12 cellular contexts compared by ENCODE assay signal in genomic region chr14:36315159-36315853, GRCh38. TPM values are rescaled to one million over a fixed set of nuclear protein-coding genes. Genes with fewer than 3 reads are reported as not detected.
A peak's percentile ranks its signal among the peaks of the same experiment; 100 is the strongest.
DNase-seq lines count a peak whose midpoint lies in the region; ATAC-seq and TF ChIP-seq lines count a peak whose summit lies in the region.
"Had no signal": no experiment of that assay in that cellular context is flagged by ENCODE, and none has a peak within 500 bp of the region (broad histone marks: within the 10 kb centered on the region; RNA-seq: fewer than 3 reads in every experiment).

No MANE protein-coding gene starts in this region.

- peaks cover 43% of the 10 kb centered on the region for H3K4me1 Mint-ChIP-seq in activated CD8-positive, alpha-beta T cell treated with anti-CD3 and anti-CD28 coated beads for 36 hours (ENCODE audit: low read depth)
- H3K4me1 Mint-ChIP-seq in activated CD8-positive, alpha-beta T cell treated with anti-CD3 and anti-CD28 coated beads, Interleukin-2, amount 10 ng/mL, durations not matched to agents 7 days and 5 days (ENCODE audit: low read depth), result peaks cover 26% of the 10 kb centered on the region
- peaks cover 26% of the 10 kb centered on the region for H3K4me1 Mint-ChIP-seq in stimulated activated memory B cell treated with anti-CD40 and anti-IgM and Interleukin-4, amounts not matched to agents 10 μg/mL and 1 μg/mL and 100 μg/mL, for 72 hours

- TF ChIP-seq CTCF in activated CD8-positive, alpha-beta T cell treated with anti-CD3 and anti-CD28 coated beads for 36 hours (IDR thresholded peaks at IDR 0.05), result no peak
- TF ChIP-seq CTCF in ascending aorta (IDR thresholded peaks at IDR 0.05), result no peak
- no peak for TF ChIP-seq CTCF in adrenal gland (IDR thresholded peaks at IDR 0.05)

- no peak overlapping the region for H3K27ac ChIP-seq in ascending aorta
- H3K27ac ChIP-seq in adrenal gland, result no peak overlapping the region
- H3K27ac ChIP-seq: cardiac muscle cell, SJSA1 had no signal

- no peaks in the 10 kb centered on the region for H3K9me3 Mint-ChIP-seq in activated CD8-positive, alpha-beta T cell treated with anti-CD3 and anti-CD28 coated beads for 36 hours
- no peaks in the 10 kb centered on the region for H3K9me3 Mint-ChIP-seq in activated CD8-positive, alpha-beta T cell treated with anti-CD3 and anti-CD28 coated beads, Interleukin-2, amount 10 ng/mL, durations not matched to agents 7 days and 5 days (ENCODE audit: insufficient read depth)
- H3K9me3 Mint-ChIP-seq in stimulated activated memory B cell treated with anti-CD40 and anti-IgM and Interleukin-4, amounts not matched to agents 10 μg/mL and 1 μg/mL and 100 μg/mL, for 72 hours, result no peaks in the 10 kb centered on the region

- peak overlapping the region; percentile 96 for H3K27ac Mint-ChIP-seq in activated CD8-positive, alpha-beta T cell treated with anti-CD3 and anti-CD28 coated beads for 36 hours
- H3K27ac Mint-ChIP-seq in activated CD8-positive, alpha-beta T cell treated with anti-CD3 and anti-CD28 coated beads, Interleukin-2, amount 10 ng/mL, durations not matched to agents 7 days and 5 days, result no peak overlapping the region
- H3K27ac Mint-ChIP-seq in stimulated activated memory B cell treated with anti-CD40 and anti-IgM and Interleukin-4, amounts not matched to agents 10 μg/mL and 1 μg/mL and 100 μg/mL, for 72 hours, result no peak overlapping the region
- H3K27ac Mint-ChIP-seq: B cell had no signal

- ATAC-seq in activated CD8-positive, alpha-beta T cell treated with anti-CD3 and anti-CD28 coated beads for 36 hours, result peak; percentile 85
- no peak for ATAC-seq in activated CD8-positive, alpha-beta T cell treated with anti-CD3 and anti-CD28 coated beads, Interleukin-2, amount 10 ng/mL, durations not matched to agents 7 days and 5 days
- peak; percentile 54 for ATAC-seq in HG02973 (IDR thresholded peaks at IDR 0.05; ENCODE audit: unreplicated experiment)
- ATAC-seq in activated CD4-positive, CD25-positive, alpha-beta regulatory T cell treated with anti-CD3 and anti-CD28 coated beads, Interleukin-2, amount 50 U/mL, for 24 hours, result peak; percentile 78 to 87
- peak; percentile 63 for ATAC-seq in stimulated activated memory B cell treated with anti-CD40 and anti-IgM and Interleukin-4, amounts not matched to agents 10 μg/mL and 1 μg/mL and 100 μg/mL, for 72 hours

- H3K4me3 Mint-ChIP-seq in activated CD8-positive, alpha-beta T cell treated with anti-CD3 and anti-CD28 coated beads for 36 hours, result peak overlapping the region; percentile 33
- H3K4me3 Mint-ChIP-seq in activated CD8-positive, alpha-beta T cell treated with anti-CD3 and anti-CD28 coated beads, Interleukin-2, amount 10 ng/mL, durations not matched to agents 7 days and 5 days, result no peak overlapping the region
- no peak overlapping the region for H3K4me3 Mint-ChIP-seq in stimulated activated memory B cell treated with anti-CD40 and anti-IgM and Interleukin-4, amounts not matched to agents 10 μg/mL and 1 μg/mL and 100 μg/mL, for 72 hours
- H3K4me3 Mint-ChIP-seq: B cell had no signal

- H3K36me3 ChIP-seq in ascending aorta, result peaks cover 13 to 16% of the 10 kb centered on the region in 2 donors
- peaks cover 0 to 14% of the 10 kb centered on the region in 2 donors for H3K36me3 ChIP-seq in adrenal gland (replicated peaks in 1 of 2)

- intact Hi-C loops in activated CD8-positive, alpha-beta T cell treated with anti-CD3 and anti-CD28 coated beads for 36 hours (cut with micrococcal nuclease), result loop anchor here (5.0 kb wide), 2 partner anchors 43 to 57 kb away; no protein-coding TSS in a partner anchor
- intact Hi-C loops in ascending aorta (cut with DNase I), result no loop called here
- intact Hi-C loops in adrenal gland (cut with DNase I), result no loop called here

- H3K4me1 ChIP-seq in ascending aorta (peaks cover 0 to 7% of the 10 kb centered on the region in 2 donors), adrenal gland (replicated peaks in 1 of 2) (peaks cover 11 to 44% of the 10 kb centered on the region in 2 donors)
- H3K4me1 ChIP-seq: SJSA1 had no signal

- peaks cover 31% of the 10 kb centered on the region for H3K36me3 Mint-ChIP-seq in activated CD8-positive, alpha-beta T cell treated with anti-CD3 and anti-CD28 coated beads for 36 hours (ENCODE audit: low read depth)
- peaks cover 28% of the 10 kb centered on the region for H3K36me3 Mint-ChIP-seq in activated CD8-positive, alpha-beta T cell treated with anti-CD3 and anti-CD28 coated beads, Interleukin-2, amount 10 ng/mL, durations not matched to agents 7 days and 5 days (ENCODE audit: low read depth)
- H3K36me3 Mint-ChIP-seq in stimulated activated memory B cell treated with anti-CD40 and anti-IgM and Interleukin-4, amounts not matched to agents 10 μg/mL and 1 μg/mL and 100 μg/mL, for 72 hours, result peaks cover 33% of the 10 kb centered on the region

- CTCF ChIA-PET in activated CD8-positive, alpha-beta T cell treated with anti-CD3 and anti-CD28 coated beads for 36 hours (lab: Charles Lee), result interaction anchor here (0.9 to 1.1 kb wide), 3 partner anchors 13 to 1110 kb away, joined by 3 read pairs; no protein-coding TSS in a partner anchor
- CTCF ChIA-PET in activated CD8-positive, alpha-beta T cell treated with anti-CD3 and anti-CD28 coated beads, Interleukin-2, amount 10 ng/mL, durations not matched to agents 7 days and 5 days (lab: Charles Lee), result interaction anchor here (1.4 kb wide), 1 partner anchor 10 kb away, joined by 4 read pairs; no protein-coding TSS in a partner anchor

- DNase-seq in activated CD8-positive, alpha-beta T cell treated with anti-CD3 and anti-CD28 coated beads for 36 hours, result peak; percentile 83
- DNase-seq in activated CD8-positive, alpha-beta T cell treated with anti-CD3 and anti-CD28 coated beads, Interleukin-2, amount 10 ng/mL, durations not matched to agents 7 days and 5 days, result no peak
- DNase-seq in ascending aorta (ENCODE audit: low spot score in 2 of 2) (no peak), NCI-H1930 (lab: John Stamatoyannopoulos, UW) (no peak), adrenal gland (no peak)
- DNase-seq: islet precursor cell had no signal

- WGBS in adrenal gland, 4 donors, result 76 to 84% (median 79%) methylated on average over 3 of the region's 3 CpGs

- POLR2A ChIA-PET in activated CD8-positive, alpha-beta T cell treated with anti-CD3 and anti-CD28 coated beads for 36 hours (lab: Charles Lee), result no interaction called here
- POLR2A ChIA-PET in activated CD8-positive, alpha-beta T cell treated with anti-CD3 and anti-CD28 coated beads, Interleukin-2, amount 10 ng/mL, durations not matched to agents 7 days and 5 days (lab: Charles Lee), result no interaction called here

- H3K27me3 ChIP-seq in ascending aorta (no peaks in the 10 kb centered on the region), adrenal gland (no peaks in the 10 kb centered on the region)
- H3K27me3 ChIP-seq: cardiac muscle cell, SJSA1 had no signal

- H3K9me3 ChIP-seq in ascending aorta, result no peaks in the 10 kb centered on the region
- no peaks in the 10 kb centered on the region for H3K9me3 ChIP-seq in adrenal gland (replicated peaks in 1 of 3)
- H3K9me3 ChIP-seq: SJSA1 had no signal

- no peak overlapping the region for H3K4me3 ChIP-seq in ascending aorta
- H3K4me3 ChIP-seq in adrenal gland, result no peak overlapping the region
- H3K4me3 ChIP-seq: cardiac muscle cell, SJSA1 had no signal

- no peaks in the 10 kb centered on the region for H3K27me3 Mint-ChIP-seq in activated CD8-positive, alpha-beta T cell treated with anti-CD3 and anti-CD28 coated beads for 36 hours
- H3K27me3 Mint-ChIP-seq in activated CD8-positive, alpha-beta T cell treated with anti-CD3 and anti-CD28 coated beads, Interleukin-2, amount 10 ng/mL, durations not matched to agents 7 days and 5 days (ENCODE audit: low read depth), result no peaks in the 10 kb centered on the region
- H3K27me3 Mint-ChIP-seq in stimulated activated memory B cell treated with anti-CD40 and anti-IgM and Interleukin-4, amounts not matched to agents 10 μg/mL and 1 μg/mL and 100 μg/mL, for 72 hours, result no peaks in the 10 kb centered on the region
- H3K27me3 Mint-ChIP-seq: B cell had no signal

- TF ChIP-seq POLR2A in adrenal gland (IDR thresholded peaks at IDR 0.05), result no peak

RNA-seq across cellular contexts. Expression of gene MBIP, which starts 5.1 kb away (rescaled TPM):
- total RNA-seq in activated CD8-positive, alpha-beta T cell treated with anti-CD3 and anti-CD28 coated beads for 36 hours, result 10 to 100 TPM; 29.4 to 31.0 TPM
- 10 to 100 TPM; 18.3 to 23.0 TPM for total RNA-seq in activated CD8-positive, alpha-beta T cell treated with anti-CD3 and anti-CD28 coated beads, Interleukin-2, amount 10 ng/mL, durations not matched to agents 7 days and 5 days
- total RNA-seq in ascending aorta, result 2.2 TPM
- total RNA-seq in adrenal gland, result 10 to 100 TPM; 10.5 to 68.3 (median 23.5) TPM
- 10 to 100 TPM; 18.8 to 36.5 (median 21.5) TPM for polyA plus RNA-seq in adrenal gland
